ENCODE assay signal across 24 cellular contexts in the genomic region with DNA sequence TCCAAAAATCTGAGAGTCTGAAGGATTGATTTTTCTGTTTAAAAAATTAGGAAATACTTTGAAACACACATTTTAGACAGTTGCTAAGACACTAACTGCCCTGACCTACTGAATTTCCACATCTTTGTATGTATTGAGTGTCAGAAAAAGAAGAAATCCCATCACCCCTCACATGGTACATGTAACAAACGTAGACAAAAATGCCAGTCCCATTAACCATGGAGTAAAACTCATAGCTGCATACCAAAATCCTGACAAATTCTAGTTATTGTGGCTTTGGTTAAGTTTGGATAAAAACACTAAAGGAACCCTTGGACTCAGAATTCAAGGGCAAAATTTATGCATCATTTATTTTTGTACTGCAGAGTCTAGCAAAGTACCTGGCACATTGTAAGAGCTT.
"Had no signal": no experiment of that assay in that cellular context is flagged by ENCODE, and none has a peak within 500 bp of the region (broad histone marks: within the 10 kb centered on the region; RNA-seq: fewer than 3 reads in every experiment).

No MANE protein-coding gene starts in this region.

- H3K36me3 ChIP-seq: colonic mucosa, esophagus muscularis mucosa, gastrocnemius medialis, heart left ventricle, right lobe of liver, uterus, WERI-Rb-1 had no signal

- H3K4me3 ChIP-seq: colonic mucosa, dorsolateral prefrontal cortex, esophagus muscularis mucosa, gastrocnemius medialis, heart left ventricle, right lobe of liver, testis, uterus had no signal

- H3K79me2 ChIP-seq: parathyroid adenoma had no signal

- H2AFZ ChIP-seq: parathyroid adenoma had no signal

- DNase-seq: activated CD4-positive, CD25-positive, alpha-beta regulatory T cell treated with anti-CD3 and anti-CD28 coated beads, Interleukin-2, amount 50 U/mL, for 72 hours; activated CD8-positive, alpha-beta memory T cell treated with anti-CD3 and anti-CD28 coated beads for 24 hours; activated CD8-positive, alpha-beta memory T cell treated with anti-CD3 and anti-CD28 coated beads, Interleukin-2, amount 50 U/mL, for 4 hours; activated T-cell treated with anti-CD3 and anti-CD28 coated beads, Interleukin-2, amount 50 U/mL, for 24 hours; aorta; colonic mucosa; dorsolateral prefrontal cortex; gastrocnemius medialis; heart left ventricle; left cardiac atrium; mesenchymal stem cell; nephron progenitor cell; right lobe of liver; stimulated activated CD4-positive, alpha-beta T cell treated with anti-CD3 and anti-CD28 coated beads, Interleukin-2, amount 100 ng/mL, for 48 hours; stimulated activated CD8-positive, alpha-beta memory T cell treated with anti-CD3 and anti-CD28 coated beads, Interleukin-4, amount 100 ng/mL, for 48 hours; stimulated activated naive B cell treated with anti-CD40 and anti-IgM and Interleukin-4, amounts not matched to agents 10 μg/mL and 1 μg/mL and 100 μg/mL, for 72 hours; testis; trophoblast cell; uterus; WERI-Rb-1 had no signal

- H3K9ac ChIP-seq: parathyroid adenoma had no signal

- H3K9me3 ChIP-seq: colonic mucosa, esophagus muscularis mucosa, gastrocnemius medialis, heart left ventricle, right lobe of liver, testis, uterus had no signal

- ATAC-seq: activated naive CD4-positive, alpha-beta T cell treated with anti-CD3 and anti-CD28 coated beads, Interleukin-2, amount 50 U/mL, for 72 hours; activated T-helper 17 cell treated with anti-CD3 and anti-CD28 coated beads, Interleukin-2, amount 50 U/mL, for 72 hours; gastrocnemius medialis; heart left ventricle; left cardiac atrium; right lobe of liver; stimulated activated naive B cell treated with anti-CD40 and anti-IgM and Interleukin-4, amounts not matched to agents 10 μg/mL and 1 μg/mL and 100 μg/mL, for 72 hours had no signal

- H3K4me1 ChIP-seq: colonic mucosa, esophagus muscularis mucosa, gastrocnemius medialis, heart left ventricle, parathyroid adenoma, right lobe of liver, testis, uterus had no signal

- H3K27ac ChIP-seq: colonic mucosa, esophagus muscularis mucosa, gastrocnemius medialis, heart left ventricle, parathyroid adenoma, right lobe of liver, testis, uterus, WERI-Rb-1 had no signal

- H3K27me3 ChIP-seq: colonic mucosa, dorsolateral prefrontal cortex, esophagus muscularis mucosa, gastrocnemius medialis, heart left ventricle, right lobe of liver, testis, uterus had no signal
